In the genomic region with DNA sequence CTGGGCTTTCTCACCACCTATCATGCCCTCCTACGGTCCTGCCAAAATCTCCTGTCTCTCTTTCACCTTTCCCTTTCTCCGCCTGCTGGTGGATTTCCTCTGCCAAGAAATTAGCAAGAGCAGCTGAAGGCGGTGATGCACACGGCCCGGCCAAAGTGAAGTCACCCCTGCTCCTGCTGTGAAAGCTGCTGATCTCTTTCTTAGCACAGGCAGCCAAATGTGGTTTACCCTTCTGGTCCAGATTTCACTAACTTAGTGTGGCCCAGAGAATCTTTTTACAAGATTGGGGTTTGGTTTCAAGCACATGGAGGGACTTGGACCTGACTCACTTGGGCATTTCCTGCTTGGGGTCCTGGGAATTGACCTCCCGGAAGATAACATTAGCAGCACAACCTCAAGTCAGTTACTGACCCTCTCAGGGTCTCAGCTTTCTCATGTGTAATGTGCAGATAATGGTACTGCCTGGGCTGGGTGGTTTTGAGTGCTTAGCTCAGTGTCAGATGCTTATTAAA, we compare ENCODE assay signal across 1 cellular context.
TF ChIP-seq lines count a peak whose summit lies in the region.

No MANE protein-coding gene starts in this region.

TF ChIP-seq in K562, 482 proteins besides CTCF, POLR2A, EP300 and RAD21 (continued from another document and continues in another):
- TF ChIP-seq, protein P1, sequence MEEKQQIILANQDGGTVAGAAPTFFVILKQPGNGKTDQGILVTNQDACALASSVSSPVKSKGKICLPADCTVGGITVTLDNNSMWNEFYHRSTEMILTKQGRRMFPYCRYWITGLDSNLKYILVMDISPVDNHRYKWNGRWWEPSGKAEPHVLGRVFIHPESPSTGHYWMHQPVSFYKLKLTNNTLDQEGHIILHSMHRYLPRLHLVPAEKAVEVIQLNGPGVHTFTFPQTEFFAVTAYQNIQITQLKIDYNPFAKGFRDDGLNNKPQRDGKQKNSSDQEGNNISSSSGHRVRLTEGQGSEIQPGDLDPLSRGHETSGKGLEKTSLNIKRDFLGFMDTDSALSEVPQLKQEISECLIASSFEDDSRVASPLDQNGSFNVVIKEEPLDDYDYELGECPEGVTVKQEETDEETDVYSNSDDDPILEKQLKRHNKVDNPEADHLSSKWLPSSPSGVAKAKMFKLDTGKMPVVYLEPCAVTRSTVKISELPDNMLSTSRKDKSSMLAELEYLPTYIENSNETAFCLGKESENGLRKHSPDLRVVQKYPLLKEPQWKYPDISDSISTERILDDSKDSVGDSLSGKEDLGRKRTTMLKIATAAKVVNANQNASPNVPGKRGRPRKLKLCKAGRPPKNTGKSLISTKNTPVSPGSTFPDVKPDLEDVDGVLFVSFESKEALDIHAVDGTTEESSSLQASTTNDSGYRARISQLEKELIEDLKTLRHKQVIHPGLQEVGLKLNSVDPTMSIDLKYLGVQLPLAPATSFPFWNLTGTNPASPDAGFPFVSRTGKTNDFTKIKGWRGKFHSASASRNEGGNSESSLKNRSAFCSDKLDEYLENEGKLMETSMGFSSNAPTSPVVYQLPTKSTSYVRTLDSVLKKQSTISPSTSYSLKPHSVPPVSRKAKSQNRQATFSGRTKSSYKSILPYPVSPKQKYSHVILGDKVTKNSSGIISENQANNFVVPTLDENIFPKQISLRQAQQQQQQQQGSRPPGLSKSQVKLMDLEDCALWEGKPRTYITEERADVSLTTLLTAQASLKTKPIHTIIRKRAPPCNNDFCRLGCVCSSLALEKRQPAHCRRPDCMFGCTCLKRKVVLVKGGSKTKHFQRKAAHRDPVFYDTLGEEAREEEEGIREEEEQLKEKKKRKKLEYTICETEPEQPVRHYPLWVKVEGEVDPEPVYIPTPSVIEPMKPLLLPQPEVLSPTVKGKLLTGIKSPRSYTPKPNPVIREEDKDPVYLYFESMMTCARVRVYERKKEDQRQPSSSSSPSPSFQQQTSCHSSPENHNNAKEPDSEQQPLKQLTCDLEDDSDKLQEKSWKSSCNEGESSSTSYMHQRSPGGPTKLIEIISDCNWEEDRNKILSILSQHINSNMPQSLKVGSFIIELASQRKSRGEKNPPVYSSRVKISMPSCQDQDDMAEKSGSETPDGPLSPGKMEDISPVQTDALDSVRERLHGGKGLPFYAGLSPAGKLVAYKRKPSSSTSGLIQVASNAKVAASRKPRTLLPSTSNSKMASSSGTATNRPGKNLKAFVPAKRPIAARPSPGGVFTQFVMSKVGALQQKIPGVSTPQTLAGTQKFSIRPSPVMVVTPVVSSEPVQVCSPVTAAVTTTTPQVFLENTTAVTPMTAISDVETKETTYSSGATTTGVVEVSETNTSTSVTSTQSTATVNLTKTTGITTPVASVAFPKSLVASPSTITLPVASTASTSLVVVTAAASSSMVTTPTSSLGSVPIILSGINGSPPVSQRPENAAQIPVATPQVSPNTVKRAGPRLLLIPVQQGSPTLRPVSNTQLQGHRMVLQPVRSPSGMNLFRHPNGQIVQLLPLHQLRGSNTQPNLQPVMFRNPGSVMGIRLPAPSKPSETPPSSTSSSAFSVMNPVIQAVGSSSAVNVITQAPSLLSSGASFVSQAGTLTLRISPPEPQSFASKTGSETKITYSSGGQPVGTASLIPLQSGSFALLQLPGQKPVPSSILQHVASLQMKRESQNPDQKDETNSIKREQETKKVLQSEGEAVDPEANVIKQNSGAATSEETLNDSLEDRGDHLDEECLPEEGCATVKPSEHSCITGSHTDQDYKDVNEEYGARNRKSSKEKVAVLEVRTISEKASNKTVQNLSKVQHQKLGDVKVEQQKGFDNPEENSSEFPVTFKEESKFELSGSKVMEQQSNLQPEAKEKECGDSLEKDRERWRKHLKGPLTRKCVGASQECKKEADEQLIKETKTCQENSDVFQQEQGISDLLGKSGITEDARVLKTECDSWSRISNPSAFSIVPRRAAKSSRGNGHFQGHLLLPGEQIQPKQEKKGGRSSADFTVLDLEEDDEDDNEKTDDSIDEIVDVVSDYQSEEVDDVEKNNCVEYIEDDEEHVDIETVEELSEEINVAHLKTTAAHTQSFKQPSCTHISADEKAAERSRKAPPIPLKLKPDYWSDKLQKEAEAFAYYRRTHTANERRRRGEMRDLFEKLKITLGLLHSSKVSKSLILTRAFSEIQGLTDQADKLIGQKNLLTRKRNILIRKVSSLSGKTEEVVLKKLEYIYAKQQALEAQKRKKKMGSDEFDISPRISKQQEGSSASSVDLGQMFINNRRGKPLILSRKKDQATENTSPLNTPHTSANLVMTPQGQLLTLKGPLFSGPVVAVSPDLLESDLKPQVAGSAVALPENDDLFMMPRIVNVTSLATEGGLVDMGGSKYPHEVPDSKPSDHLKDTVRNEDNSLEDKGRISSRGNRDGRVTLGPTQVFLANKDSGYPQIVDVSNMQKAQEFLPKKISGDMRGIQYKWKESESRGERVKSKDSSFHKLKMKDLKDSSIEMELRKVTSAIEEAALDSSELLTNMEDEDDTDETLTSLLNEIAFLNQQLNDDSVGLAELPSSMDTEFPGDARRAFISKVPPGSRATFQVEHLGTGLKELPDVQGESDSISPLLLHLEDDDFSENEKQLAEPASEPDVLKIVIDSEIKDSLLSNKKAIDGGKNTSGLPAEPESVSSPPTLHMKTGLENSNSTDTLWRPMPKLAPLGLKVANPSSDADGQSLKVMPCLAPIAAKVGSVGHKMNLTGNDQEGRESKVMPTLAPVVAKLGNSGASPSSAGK (IDR thresholded peaks at IDR 0.05) = peak; percentile 38; the same call in 1 of the 2 replicates
- TF ChIP-seq PCBP2 (IDR thresholded peaks at IDR 0.05; ENCODE audit: low read depth, low read length, poor library complexity, severe bottlenecking) (no peak), POLR2AphosphoS5 (IDR thresholded peaks at IDR 0.05; ENCODE audit: control insufficient read depth, insufficient read depth, low read depth, low read length) (peak; percentile 75), HDAC3 (IDR thresholded peaks at IDR 0.05; ENCODE audit: borderline replicate concordance, partially characterized antibody) (peak; percentile 88), CBX8 (IDR thresholded peaks at IDR 0.05; ENCODE audit: borderline replicate concordance, extremely low read depth, low read depth, low read length, poor library complexity, severe bottlenecking) (no peak), MEIS2 (IDR thresholded peaks at IDR 0.05; ENCODE audit: partially characterized antibody) (peak; percentile 1), TOE1 (IDR thresholded peaks at IDR 0.05; ENCODE audit: borderline replicate concordance) (0 out of 2 replicates have a peak, but pooled peaks have one; percentile 24), TOE1 (CRISPR knock-in tag; IDR thresholded peaks at IDR 0.05; ENCODE audit: borderline replicate concordance, low read depth) (no peak), FOSL1 (tag; conservative IDR thresholded peaks at IDR 0.05) (peak; percentile 77), ARNT (IDR thresholded peaks at IDR 0.05) (peak; percentile 67 to 85; a peak in 2 of 4 replicates), ESRRA (IDR thresholded peaks at IDR 0.05; ENCODE audit: borderline replicate concordance, low read depth) (peak; percentile 15; the same call in 1 of the 2 replicates), ZEB2 (IDR thresholded peaks at IDR 0.05) (peak; percentile 57; the same call in 1 of the 2 replicates), LEF1 (IDR thresholded peaks at IDR 0.05) (peak; percentile 71; the same call in 1 of the 2 replicates), JUND (IDR thresholded peaks at IDR 0.05; ENCODE audit: borderline replicate concordance, low read depth, low read length) (peak; percentile 73), JUND (tag; IDR thresholded peaks at IDR 0.05; ENCODE audit: borderline replicate concordance, low read depth, low read length) (peak; percentile 65; the same call in 1 of the 3 replicates), GATA2 (CRISPR knock-in tag; IDR thresholded peaks at IDR 0.05) (peak; percentile 81), KLF6 (CRISPR knock-in tag; IDR thresholded peaks at IDR 0.05; ENCODE audit: borderline replicate concordance) (peak; percentile 62; the same call in 1 of the 2 replicates), ZNF445 (CRISPR knock-in tag; IDR thresholded peaks at IDR 0.05; ENCODE audit: low read depth) (peak; percentile 48; the same call in 1 of the 2 replicates), ZFP36 (IDR thresholded peaks at IDR 0.05; ENCODE audit: low read depth, low read length, partially characterized antibody) (peak; percentile 19), CBFA2T3 (IDR thresholded peaks at IDR 0.05) (peak; percentile 98), MTF1 (CRISPR knock-in tag; IDR thresholded peaks at IDR 0.05; ENCODE audit: borderline replicate concordance) (no peak), L3MBTL2 (IDR thresholded peaks at IDR 0.05) (peak; percentile 59)
- TF ChIP-seq, protein P2, sequence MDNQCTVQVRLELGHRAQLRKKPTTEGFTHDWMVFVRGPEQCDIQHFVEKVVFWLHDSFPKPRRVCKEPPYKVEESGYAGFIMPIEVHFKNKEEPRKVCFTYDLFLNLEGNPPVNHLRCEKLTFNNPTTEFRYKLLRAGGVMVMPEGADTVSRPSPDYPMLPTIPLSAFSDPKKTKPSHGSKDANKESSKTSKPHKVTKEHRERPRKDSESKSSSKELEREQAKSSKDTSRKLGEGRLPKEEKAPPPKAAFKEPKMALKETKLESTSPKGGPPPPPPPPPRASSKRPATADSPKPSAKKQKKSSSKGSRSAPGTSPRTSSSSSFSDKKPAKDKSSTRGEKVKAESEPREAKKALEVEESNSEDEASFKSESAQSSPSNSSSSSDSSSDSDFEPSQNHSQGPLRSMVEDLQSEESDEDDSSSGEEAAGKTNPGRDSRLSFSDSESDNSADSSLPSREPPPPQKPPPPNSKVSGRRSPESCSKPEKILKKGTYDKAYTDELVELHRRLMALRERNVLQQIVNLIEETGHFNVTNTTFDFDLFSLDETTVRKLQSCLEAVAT (IDR thresholded peaks at IDR 0.05) = peak in 1 of 2 experiments; percentile 34; a peak in 1 of 4 replicates
- TF ChIP-seq, protein P3, sequence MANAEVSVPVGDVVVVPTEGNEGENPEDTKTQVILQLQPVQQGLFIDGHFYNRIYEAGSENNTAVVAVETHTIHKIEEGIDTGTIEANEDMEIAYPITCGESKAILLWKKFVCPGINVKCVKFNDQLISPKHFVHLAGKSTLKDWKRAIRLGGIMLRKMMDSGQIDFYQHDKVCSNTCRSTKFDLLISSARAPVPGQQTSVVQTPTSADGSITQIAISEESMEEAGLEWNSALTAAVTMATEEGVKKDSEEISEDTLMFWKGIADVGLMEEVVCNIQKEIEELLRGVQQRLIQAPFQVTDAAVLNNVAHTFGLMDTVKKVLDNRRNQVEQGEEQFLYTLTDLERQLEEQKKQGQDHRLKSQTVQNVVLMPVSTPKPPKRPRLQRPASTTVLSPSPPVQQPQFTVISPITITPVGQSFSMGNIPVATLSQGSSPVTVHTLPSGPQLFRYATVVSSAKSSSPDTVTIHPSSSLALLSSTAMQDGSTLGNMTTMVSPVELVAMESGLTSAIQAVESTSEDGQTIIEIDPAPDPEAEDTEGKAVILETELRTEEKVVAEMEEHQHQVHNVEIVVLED (CRISPR knock-in tag; IDR thresholded peaks at IDR 0.05) = no peak
- TF ChIP-seq, protein P4, sequence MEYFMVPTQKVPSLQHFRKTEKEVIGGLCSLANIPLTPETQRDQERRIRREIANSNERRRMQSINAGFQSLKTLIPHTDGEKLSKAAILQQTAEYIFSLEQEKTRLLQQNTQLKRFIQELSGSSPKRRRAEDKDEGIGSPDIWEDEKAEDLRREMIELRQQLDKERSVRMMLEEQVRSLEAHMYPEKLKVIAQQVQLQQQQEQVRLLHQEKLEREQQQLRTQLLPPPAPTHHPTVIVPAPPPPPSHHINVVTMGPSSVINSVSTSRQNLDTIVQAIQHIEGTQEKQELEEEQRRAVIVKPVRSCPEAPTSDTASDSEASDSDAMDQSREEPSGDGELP (CRISPR knock-in tag; IDR thresholded peaks at IDR 0.05; ENCODE audit: borderline replicate concordance) = peak; percentile 92
- TF ChIP-seq, protein P5, sequence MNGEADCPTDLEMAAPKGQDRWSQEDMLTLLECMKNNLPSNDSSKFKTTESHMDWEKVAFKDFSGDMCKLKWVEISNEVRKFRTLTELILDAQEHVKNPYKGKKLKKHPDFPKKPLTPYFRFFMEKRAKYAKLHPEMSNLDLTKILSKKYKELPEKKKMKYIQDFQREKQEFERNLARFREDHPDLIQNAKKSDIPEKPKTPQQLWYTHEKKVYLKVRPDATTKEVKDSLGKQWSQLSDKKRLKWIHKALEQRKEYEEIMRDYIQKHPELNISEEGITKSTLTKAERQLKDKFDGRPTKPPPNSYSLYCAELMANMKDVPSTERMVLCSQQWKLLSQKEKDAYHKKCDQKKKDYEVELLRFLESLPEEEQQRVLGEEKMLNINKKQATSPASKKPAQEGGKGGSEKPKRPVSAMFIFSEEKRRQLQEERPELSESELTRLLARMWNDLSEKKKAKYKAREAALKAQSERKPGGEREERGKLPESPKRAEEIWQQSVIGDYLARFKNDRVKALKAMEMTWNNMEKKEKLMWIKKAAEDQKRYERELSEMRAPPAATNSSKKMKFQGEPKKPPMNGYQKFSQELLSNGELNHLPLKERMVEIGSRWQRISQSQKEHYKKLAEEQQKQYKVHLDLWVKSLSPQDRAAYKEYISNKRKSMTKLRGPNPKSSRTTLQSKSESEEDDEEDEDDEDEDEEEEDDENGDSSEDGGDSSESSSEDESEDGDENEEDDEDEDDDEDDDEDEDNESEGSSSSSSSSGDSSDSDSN (IDR thresholded peaks at IDR 0.05; ENCODE audit: borderline replicate concordance in 1 of 2, low read depth in 2 of 2, low read length in 2 of 2) = peak in 1 of 2 experiments; percentile 47; a peak in 1 of 4 replicates
- TF ChIP-seq, protein P6, sequence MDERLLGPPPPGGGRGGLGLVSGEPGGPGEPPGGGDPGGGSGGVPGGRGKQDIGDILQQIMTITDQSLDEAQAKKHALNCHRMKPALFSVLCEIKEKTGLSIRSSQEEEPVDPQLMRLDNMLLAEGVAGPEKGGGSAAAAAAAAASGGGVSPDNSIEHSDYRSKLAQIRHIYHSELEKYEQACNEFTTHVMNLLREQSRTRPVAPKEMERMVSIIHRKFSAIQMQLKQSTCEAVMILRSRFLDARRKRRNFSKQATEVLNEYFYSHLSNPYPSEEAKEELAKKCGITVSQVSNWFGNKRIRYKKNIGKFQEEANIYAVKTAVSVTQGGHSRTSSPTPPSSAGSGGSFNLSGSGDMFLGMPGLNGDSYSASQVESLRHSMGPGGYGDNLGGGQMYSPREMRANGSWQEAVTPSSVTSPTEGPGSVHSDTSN (CRISPR knock-in tag; IDR thresholded peaks at IDR 0.05; ENCODE audit: low read depth) = no peak
- TF ChIP-seq, protein P6 (tag; conservative IDR thresholded peaks at IDR 0.05; ENCODE audit: low read depth) = 0 out of 2 replicates have a peak, but pooled peaks have one; percentile 5
- TF ChIP-seq, protein P7, sequence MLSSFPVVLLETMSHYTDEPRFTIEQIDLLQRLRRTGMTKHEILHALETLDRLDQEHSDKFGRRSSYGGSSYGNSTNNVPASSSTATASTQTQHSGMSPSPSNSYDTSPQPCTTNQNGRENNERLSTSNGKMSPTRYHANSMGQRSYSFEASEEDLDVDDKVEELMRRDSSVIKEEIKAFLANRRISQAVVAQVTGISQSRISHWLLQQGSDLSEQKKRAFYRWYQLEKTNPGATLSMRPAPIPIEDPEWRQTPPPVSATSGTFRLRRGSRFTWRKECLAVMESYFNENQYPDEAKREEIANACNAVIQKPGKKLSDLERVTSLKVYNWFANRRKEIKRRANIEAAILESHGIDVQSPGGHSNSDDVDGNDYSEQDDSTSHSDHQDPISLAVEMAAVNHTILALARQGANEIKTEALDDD (IDR thresholded peaks at IDR 0.05) = peak; percentile 85
